Comparison of ENCODE assay signal across 35 cellular contexts in the genomic region with DNA sequence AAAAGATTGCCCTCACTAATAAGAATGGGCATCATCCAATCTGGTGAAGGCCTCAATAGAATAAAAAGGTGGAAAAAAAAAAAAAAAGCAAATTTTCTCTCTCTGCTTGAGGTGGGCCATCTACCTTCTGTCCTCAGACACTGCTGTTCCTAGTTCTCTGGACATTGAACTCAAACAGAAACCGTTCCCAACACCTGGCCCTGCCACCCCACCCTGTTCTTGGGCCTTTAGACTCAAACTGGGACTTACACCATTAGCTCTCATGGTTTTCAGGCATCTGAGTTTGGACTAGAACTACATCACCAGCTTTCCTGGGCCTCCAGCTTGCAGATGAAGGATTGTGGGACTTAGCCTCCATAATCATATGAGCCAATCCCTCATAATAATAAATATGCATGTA.
"Had no signal": no experiment of that assay in that cellular context is flagged by ENCODE, and none has a peak within 500 bp of the region (broad histone marks: within the 10 kb centered on the region; RNA-seq: fewer than 3 reads in every experiment).

No MANE protein-coding gene starts in this region.

- FAIRE-seq: astrocyte, TTC549 had no signal

- H3K27ac ChIP-seq: adrenal gland, body of pancreas, brain microvascular endothelial cell, breast epithelium, VCaP had no signal

- DNase-seq: activated B cell treated with CpG ODN at 0.5 μM for 24 hours; activated CD4-positive, alpha-beta memory T cell treated with anti-CD3 and anti-CD28 coated beads for 36 hours; activated CD4-positive, alpha-beta T cell treated with anti-CD3 and anti-CD28 coated beads for 4 hours; activated CD4-positive, alpha-beta T cell treated with anti-CD3 and anti-CD28 coated beads, Interleukin-2, amount 10 ng/mL, durations not matched to agents 24 days and 14 days; activated CD4-positive, alpha-beta T cell treated with anti-CD3 and anti-CD28 coated beads, Interleukin-2, amount 50 U/mL, for 1 hour; activated CD4-positive, alpha-beta T cell treated with anti-CD3 and anti-CD28 coated beads, Interleukin-2, amount 50 U/mL, for 4 hours; activated CD4-positive, CD25-positive, alpha-beta regulatory T cell treated with anti-CD3 and anti-CD28 coated beads, Interleukin-2, amount 50 U/mL, for 72 hours; activated CD8-positive, alpha-beta memory T cell treated with anti-CD3 and anti-CD28 coated beads, Interleukin-2, amount 50 U/mL, for 4 hours; activated CD8-positive, alpha-beta T cell treated with anti-CD3 and anti-CD28 coated beads for 36 hours; activated effector memory CD4-positive, alpha-beta T cell treated with anti-CD3 and anti-CD28 coated beads, Interleukin-2, amount 50 U/mL, for 16 hours; activated gamma-delta T cell treated with Interleukin-2 at 50 U/mL for 16 hours; activated naive CD4-positive, alpha-beta T cell; activated naive CD4-positive, alpha-beta T cell treated with anti-CD3 and anti-CD28 coated beads for 36 hours; activated naive CD4-positive, alpha-beta T cell treated with anti-CD3 and anti-CD28 coated beads, Interleukin-2, amount 50 U/mL, for 16 hours; activated naive CD8-positive, alpha-beta T cell treated with anti-CD3 and anti-CD28 coated beads for 36 hours; activated T-cell treated with anti-CD3 and anti-CD28 coated beads for 4 hours; activated T-cell treated with anti-CD3 and anti-CD28 coated beads, Interleukin-2, amount 50 U/mL, for 1 hour; activated T-cell treated with anti-CD3 and anti-CD28 coated beads, Interleukin-2, amount 50 U/mL, for 4 hours; activated T-cell treated with anti-CD3 and anti-CD28 coated beads, Interleukin-2, amount 50 U/mL, for 72 hours; adrenal gland; amniotic stem cell; aorta; body of pancreas; brain microvascular endothelial cell; central memory CD4-positive, alpha-beta T cell; SW 1271; T-helper 1 cell; T-helper 2 cell; T-helper 9 cell had no signal

- H3K36me3 ChIP-seq: adrenal gland, brain microvascular endothelial cell, breast epithelium had no signal

- H3K4me1 ChIP-seq: breast epithelium had no signal

- H3K4me3 ChIP-seq: adrenal gland, body of pancreas, breast epithelium had no signal

- ATAC-seq: activated CD8-positive, alpha-beta T cell treated with anti-CD3 and anti-CD28 coated beads for 36 hours; activated naive CD4-positive, alpha-beta T cell treated with anti-CD3 and anti-CD28 coated beads, Interleukin-2, amount 50 U/mL, for 72 hours; activated T-cell treated with anti-CD3 and anti-CD28 coated beads, Interleukin-2, amount 50 U/mL, for 4 hours; activated T-cell treated with anti-CD3 and anti-CD28 coated beads, Interleukin-2, amount 50 U/mL, for 72 hours; activated T-helper 17 cell treated with anti-CD3 and anti-CD28 coated beads, Interleukin-2, amount 50 U/mL, for 72 hours; body of pancreas had no signal

- H3K27me3 ChIP-seq: adrenal gland, body of pancreas, brain microvascular endothelial cell, breast epithelium had no signal

- H3K9me3 ChIP-seq: adrenal gland, body of pancreas had no signal
